ENCODE assay signal across 8 cellular contexts in the genomic region with DNA sequence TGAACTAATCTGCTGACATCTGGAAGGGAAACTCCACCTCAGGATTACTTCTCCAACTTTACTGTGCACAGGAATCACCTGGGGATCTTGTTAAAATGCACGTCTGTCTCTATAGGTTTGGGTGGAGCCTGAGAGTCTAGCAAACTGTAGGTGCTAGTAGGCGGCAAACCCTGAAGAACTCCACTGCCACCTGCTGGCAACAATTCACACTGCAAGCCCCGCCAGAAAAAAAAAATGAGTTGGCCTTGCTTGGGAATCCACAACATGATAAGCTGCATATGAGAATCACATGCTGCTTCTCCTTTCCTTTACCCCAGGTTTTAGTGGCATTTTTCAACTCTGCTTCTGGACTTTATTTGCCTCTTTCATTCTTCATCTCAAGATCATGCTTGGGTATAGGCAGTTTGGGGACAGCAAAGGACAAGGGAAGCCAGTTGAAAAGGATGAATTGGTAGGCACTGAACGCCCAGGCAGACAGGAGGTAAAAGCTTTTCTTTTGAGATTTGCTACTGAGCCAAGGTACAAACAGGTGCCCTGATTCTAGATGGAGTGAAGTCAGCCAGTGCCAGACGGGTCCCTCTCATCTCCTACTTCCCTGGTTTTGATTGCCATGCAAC.
DNase-seq lines count a peak whose midpoint lies in the region; ATAC-seq and TF ChIP-seq lines count a peak whose summit lies in the region.

No MANE protein-coding gene starts in this region.

- H3K4me1 Mint-ChIP-seq in activated naive CD4-positive, alpha-beta T cell treated with anti-CD3 and anti-CD28 coated beads for 36 hours (ENCODE audit: low read depth), result no peaks in the 10 kb centered on the region

- no peaks in the 10 kb centered on the region for H3K27me3 ChIP-seq in cardiac muscle cell

- peak; percentile 86 for ATAC-seq in GM21723 (IDR thresholded peaks at IDR 0.05; ENCODE audit: unreplicated experiment)

- in situ Hi-C loops in SK-MEL-5 (cut with HindIII; ENCODE audit: low pct_unique_long_range_greater_than_20kb, low sequenced_read_pairs), result no loop called here

- CTCF ChIA-PET in activated naive CD4-positive, alpha-beta T cell treated with anti-CD3 and anti-CD28 coated beads for 36 hours (lab: Charles Lee), result interaction anchor here (0.6 to 3.6 kb wide), 25 partner anchors 7 to 1262 kb away, joined by 3 to 17 read pairs (median 4); no protein-coding TSS in a partner anchor

- H3K4me1 ChIP-seq in cardiac muscle cell (ENCODE audit: low read depth), result no peaks in the 10 kb centered on the region

- no peaks in the 10 kb centered on the region for H3K36me3 Mint-ChIP-seq in activated naive CD4-positive, alpha-beta T cell treated with anti-CD3 and anti-CD28 coated beads for 36 hours (ENCODE audit: low read depth)

- TF ChIP-seq CTCF in LNCaP clone FGC (IDR thresholded peaks at IDR 0.05; ENCODE audit: control insufficient read depth, extremely low read depth, insufficient read depth) (peak; percentile 84), cardiac muscle cell (IDR thresholded peaks at IDR 0.05; ENCODE audit: low read depth, low read length) (peak; percentile 97)

- DNase-seq in DMS153 (lab: John Stamatoyannopoulos, UW) (peak; percentile 23), LNCaP clone FGC (ENCODE audit: low read depth) (peak; percentile 23), SK-MEL-5 (ENCODE audit: low read depth, low spot score) (peak; percentile 88), cardiac muscle cell (ENCODE audit: low read depth in 1 of 2, low spot score in 1 of 2) (peak; percentile 71 to 81), putamen (ENCODE audit: low spot score) (peak; percentile 49), NCI-H1048 (lab: John Stamatoyannopoulos, UW) (no peak)
- peak; percentile 80 for DNase-seq in activated naive CD4-positive, alpha-beta T cell treated with anti-CD3 and anti-CD28 coated beads for 36 hours

- no peaks in the 10 kb centered on the region for H3K36me3 ChIP-seq in cardiac muscle cell

- H3K27me3 Mint-ChIP-seq in activated naive CD4-positive, alpha-beta T cell treated with anti-CD3 and anti-CD28 coated beads for 36 hours (ENCODE audit: low read depth), result no peaks in the 10 kb centered on the region

- no peak overlapping the region for H3K4me3 Mint-ChIP-seq in activated naive CD4-positive, alpha-beta T cell treated with anti-CD3 and anti-CD28 coated beads for 36 hours

- H3K27ac ChIP-seq in cardiac muscle cell, result no peak overlapping the region

- intact Hi-C loops in activated naive CD4-positive, alpha-beta T cell treated with anti-CD3 and anti-CD28 coated beads for 36 hours (cut with micrococcal nuclease), result loop anchor here (1.0 to 10.0 kb wide), 5 partner anchors 220 to 810 kb away; a partner anchor contains a TSS

- H3K27ac Mint-ChIP-seq in activated naive CD4-positive, alpha-beta T cell treated with anti-CD3 and anti-CD28 coated beads for 36 hours, result no peak overlapping the region

- no peaks in the 10 kb centered on the region for H3K9me3 ChIP-seq in cardiac muscle cell (ENCODE audit: low read depth)

- H3K4me3 ChIP-seq in LNCaP clone FGC (ENCODE audit: low read depth, low read length) (no peak overlapping the region), cardiac muscle cell (no peak overlapping the region)

- no peaks in the 10 kb centered on the region for H3K9me3 Mint-ChIP-seq in activated naive CD4-positive, alpha-beta T cell treated with anti-CD3 and anti-CD28 coated beads for 36 hours
